10 cellular contexts compared by ENCODE assay signal in the genomic region with DNA sequence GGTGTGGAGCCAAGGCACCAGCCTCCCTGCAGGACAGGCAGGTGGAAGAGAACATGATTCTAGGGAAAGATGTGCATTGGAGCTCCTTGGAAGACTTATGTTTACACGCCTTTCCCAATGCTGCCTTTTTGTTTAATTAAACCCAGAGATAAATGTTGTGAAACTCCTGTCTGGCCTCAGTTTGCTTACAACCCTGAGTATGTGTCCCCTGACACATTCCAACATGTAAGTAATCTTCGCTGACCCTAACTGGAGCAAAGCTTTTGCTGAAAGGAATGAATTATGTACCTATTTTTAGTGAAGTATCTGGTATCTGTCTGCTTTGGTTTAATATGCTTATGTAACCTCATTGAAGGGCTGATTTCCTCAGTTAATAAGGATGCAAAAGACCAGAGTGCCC.
"Had no signal": no experiment of that assay in that cellular context is flagged by ENCODE, and none has a peak within 500 bp of the region (broad histone marks: within the 10 kb centered on the region; RNA-seq: fewer than 3 reads in every experiment).

No MANE protein-coding gene starts in this region.

- ATAC-seq: left colon had no signal

- H3K36me3 ChIP-seq: transverse colon had no signal

- H3K9me3 Mint-ChIP-seq: nephron progenitor cell had no signal

- H3K4me3 Mint-ChIP-seq: nephron progenitor cell had no signal

- H3K27ac Mint-ChIP-seq: nephron progenitor cell had no signal

- H3K4me1 Mint-ChIP-seq: nephron progenitor cell had no signal

- H3K27me3 ChIP-seq: transverse colon had no signal

- DNase-seq: activated CD4-positive, alpha-beta T cell treated with anti-CD3 and anti-CD28 coated beads for 4 hours; activated naive CD4-positive, alpha-beta T cell treated with Interleukin-2 at 50 U/mL for 16 hours; effector CD4-positive, alpha-beta T cell; head of caudate nucleus; left colon; mesendoderm; nephron progenitor cell; T1000; transverse colon had no signal

- H3K9me3 ChIP-seq: transverse colon had no signal

- H3K4me3 ChIP-seq: coronary artery, transverse colon had no signal

- H3K27ac ChIP-seq: coronary artery, transverse colon had no signal
